17 cellular contexts compared by ENCODE assay signal in genomic region chr3:142947352-142947751, GRCh38. TPM values are rescaled to one million over a fixed set of nuclear protein-coding genes. Genes with fewer than 3 reads are reported as not detected.
DNase-seq lines count a peak whose midpoint lies in the region; ATAC-seq and TF ChIP-seq lines count a peak whose summit lies in the region.
"Had no signal": no experiment of that assay in that cellular context is flagged by ENCODE, and none has a peak within 500 bp of the region (broad histone marks: within the 10 kb centered on the region; RNA-seq: fewer than 3 reads in every experiment).

No MANE protein-coding gene starts in this region.

- H3K4me3 Mint-ChIP-seq in WTC11, result no peak overlapping the region

- H3K27ac Mint-ChIP-seq in WTC11, result no peak overlapping the region

- no peaks in the 10 kb centered on the region for H4K20me1 ChIP-seq in GM23248 (ENCODE audit: insufficient read depth)

- H2AFZ ChIP-seq in GM23248, result peak overlapping the region; percentile 56; the same call in 1 of the 2 replicates
- peak overlapping the region; percentile 17 for H2AFZ ChIP-seq in neuronal stem cell (ENCODE audit: low read length)

- no peaks in the 10 kb centered on the region for H3K9me3 Mint-ChIP-seq in WTC11

- H3K4me1 ChIP-seq in GM23248 (ENCODE audit: insufficient read depth) (no peaks in the 10 kb centered on the region), heart left ventricle (peaks cover 0 to 10% (median 0%) of the 10 kb centered on the region in 12 donors), neuronal stem cell (ENCODE audit: control insufficient read depth in 2 of 2, insufficient read depth in 1 of 2, low read depth in 1 of 2, low read length in 2 of 2) (no peaks in the 10 kb centered on the region), BE2C (no peaks in the 10 kb centered on the region)
- H3K4me1 ChIP-seq: prostate gland had no signal

- H3K79me2 ChIP-seq in GM23248 (ENCODE audit: insufficient read depth), result no peaks in the 10 kb centered on the region

- H3K36me3 Mint-ChIP-seq in WTC11, result no peaks in the 10 kb centered on the region

- H3K4me3 ChIP-seq in GM23248 (0 out of 2 replicates have a peak overlapping the region, but pooled peaks have one; percentile 18), heart left ventricle (peak overlapping the region in 10 of 12 donors; percentile 20 to 47 (median 36)), neuronal stem cell (ENCODE audit: low read length in 2 of 2) (no peak overlapping the region), BE2C (ENCODE audit: low read depth, low read length) (no peak overlapping the region)
- H3K4me3 ChIP-seq: prostate gland had no signal

- no peaks in the 10 kb centered on the region for H3K79me1 ChIP-seq in neuronal stem cell (ENCODE audit: low read depth, low read length)

- H3K4ac ChIP-seq in neuronal stem cell (ENCODE audit: low read length), result no peak overlapping the region

- ATAC-seq in WTC11 (peak; percentile 80), heart left ventricle (peak in 3 of 4 donors; percentile 18 to 59 (median 42)), HG03175 (IDR thresholded peaks at IDR 0.05; ENCODE audit: unreplicated experiment) (no peak)
- ATAC-seq: HCT116 had no signal

- WGBS in GM23248 (ENCODE audit: low coverage in 1 of 2, low lambda C conversion rate in 2 of 2, missing lambda C conversion rate in 2 of 2), 2 experiments, result 11 to 16% methylated on average over 20 to 30 of the region's 35 CpGs
- WGBS in heart left ventricle, 4 donors, result 10 to 48% (median 16%) methylated on average over 28 to 35 of the region's 35 CpGs
- WGBS in neuronal stem cell (ENCODE audit: extremely low coverage in 2 of 2, insufficient read length in 2 of 2, insufficient replicate concordance in 1 of 2), 2 donors, result no CpG with 5 or more reads among the region's 35 CpGs

- H2AK5ac ChIP-seq in neuronal stem cell (ENCODE audit: low read depth, low read length), result no peak overlapping the region

- no peak for TF ChIP-seq CTCF in WTC11 (IDR thresholded peaks at IDR 0.05)
- TF ChIP-seq CTCF in heart left ventricle (IDR thresholded peaks at IDR 0.05), result no peak
- no peak for TF ChIP-seq CTCF in BE2C (IDR thresholded peaks at IDR 0.05; ENCODE audit: low read depth, low read length)
- no peak for TF ChIP-seq CTCF in GM13977 (IDR thresholded peaks at IDR 0.05; ENCODE audit: extremely low read depth, insufficient read depth, missing control alignments)

- no peak overlapping the region for H2BK120ac ChIP-seq in neuronal stem cell (ENCODE audit: low read depth, low read length)

- no peak for TF ChIP-seq POLR2A in heart left ventricle (IDR thresholded peaks at IDR 0.05)

- peak overlapping the region; percentile 73 for H4K8ac ChIP-seq in neuronal stem cell (ENCODE audit: low read depth, low read length)

- peak overlapping the region; percentile 71 for H3K23ac ChIP-seq in neuronal stem cell (ENCODE audit: low read depth, low read length, poor library complexity)

- H2BK12ac ChIP-seq in neuronal stem cell (ENCODE audit: low read length), result no peak overlapping the region

- no peak overlapping the region for H3K9ac ChIP-seq in GM23248
- no peak overlapping the region for H3K9ac ChIP-seq in neuronal stem cell (ENCODE audit: low read depth, low read length, poor library complexity)

- no peaks in the 10 kb centered on the region for H3F3A ChIP-seq in GM23248 (ENCODE audit: insufficient read depth)

- H3K27me3 ChIP-seq in GM23248 (replicated peaks; ENCODE audit: insufficient read depth) (no peaks in the 10 kb centered on the region; the same call in 1 of the 2 replicates), heart left ventricle (peaks cover 0 to 12% (median 3%) of the 10 kb centered on the region in 9 donors), neuronal stem cell (ENCODE audit: control insufficient read depth in 3 of 3, insufficient read depth in 3 of 3, low read depth in 1 of 3, low read length in 3 of 3) (peaks cover 0 to 7% (median 4%) of the 10 kb centered on the region in 3 experiments), BE2C (no peaks in the 10 kb centered on the region)

- H3K36me3 ChIP-seq in GM23248 (ENCODE audit: low read depth) (no peaks in the 10 kb centered on the region), heart left ventricle (no peaks in the 10 kb centered on the region), neuronal stem cell (replicated peaks in 1 of 2; ENCODE audit: control insufficient read depth in 2 of 2, insufficient read depth in 2 of 2, low read length in 2 of 2) (no peaks in the 10 kb centered on the region), BE2C (no peaks in the 10 kb centered on the region)
- H3K36me3 ChIP-seq: prostate gland had no signal

- H3K9me3 ChIP-seq in GM23248 (ENCODE audit: low read depth) (no peaks in the 10 kb centered on the region), heart left ventricle (no peaks in the 10 kb centered on the region), neuronal stem cell (replicated peaks in 1 of 2; ENCODE audit: control insufficient read depth in 2 of 2, insufficient read depth in 1 of 2, low read depth in 1 of 2, low read length in 2 of 2) (no peaks in the 10 kb centered on the region), BE2C (no peaks in the 10 kb centered on the region)
- H3K9me3 ChIP-seq: prostate gland had no signal

- H3K27me3 Mint-ChIP-seq in WTC11 (ENCODE audit: low read depth), result no peaks in the 10 kb centered on the region; the same call in 1 of the 2 replicates

- H3K27ac ChIP-seq in GM23248, result no peak overlapping the region
- no peak overlapping the region for H3K27ac ChIP-seq in heart left ventricle
- no peak overlapping the region for H3K27ac ChIP-seq in neuronal stem cell (replicated peaks; ENCODE audit: low read length)
- H3K27ac ChIP-seq: prostate gland had no signal

- CTCF ChIA-PET in WTC11 (lab: Charles Lee), result interaction anchor here (1.5 kb wide), 1 partner anchor 16 kb away, joined by 7 read pairs; no protein-coding TSS in a partner anchor

- H3K14ac ChIP-seq in neuronal stem cell (ENCODE audit: low read length), result no peak overlapping the region

- DNase-seq in GM23248, result peak; percentile 9
- peak; percentile 32 for DNase-seq in WTC11 (ENCODE audit: low spot score)
- peak in 2 of 5 donors; percentile 33 to 61 for DNase-seq in heart left ventricle
- DNase-seq in neuronal stem cell (ENCODE audit: low spot score), result no peak
- DNase-seq in BE2C, result no peak
- DNase-seq in GM13977 (ENCODE audit: low spot score), result no peak
- no peak for DNase-seq in occipital lobe (lab: John Stamatoyannopoulos, UW)
- DNase-seq: activated T-cell treated with anti-CD3 and anti-CD28 coated beads, Interleukin-2, amount 50 U/mL, for 1 hour; amniotic stem cell; C1 segment of cervical spinal cord; MM.1S; NCI-H1930; NCI-H510A had no signal

- H3K18ac ChIP-seq in neuronal stem cell (ENCODE audit: low read length), result peak overlapping the region; percentile 15

- in situ Hi-C loops in GM23248 (cut with MboI) (no loop called here), GM13977 (cut with MboI; ENCODE audit: low pct_unique_long_range_greater_than_20kb, low sequenced_read_pairs, unreplicated experiment) (no loop called here)

- H4K91ac ChIP-seq in neuronal stem cell (ENCODE audit: low read depth, low read length, poor library complexity), result no peak overlapping the region

- H2BK15ac ChIP-seq in neuronal stem cell (ENCODE audit: low read length), result peak overlapping the region; percentile 65

- POLR2A ChIA-PET in WTC11 (lab: Charles Lee), result interaction anchor here (0.6 kb wide), 2 partner anchors 10 to 13 kb away, joined by 3 to 5 read pairs; no protein-coding TSS in a partner anchor

- intact Hi-C loops in heart left ventricle (cut with DNase I), result no loop called here

- peaks cover 6% of the 10 kb centered on the region for H3K4me1 Mint-ChIP-seq in WTC11

- H3K9me2 ChIP-seq in GM23248 (ENCODE audit: insufficient read depth), result no peaks in the 10 kb centered on the region

- H2BK5ac ChIP-seq in neuronal stem cell (ENCODE audit: low read length), result no peak overlapping the region

- H3K4me2 ChIP-seq in GM23248 (ENCODE audit: unreplicated experiment) (no peak overlapping the region), neuronal stem cell (ENCODE audit: insufficient read depth, low read length, poor library complexity, severe bottlenecking) (peak overlapping the region; percentile 14)

RNA-seq across cellular contexts. Expression of gene PAQR9, which starts 16.1 kb away (rescaled TPM):
- total RNA-seq in GM23248 (2014; rRNA removed; shearing (Covaris generic)), result not detected in 2 replicates
- not detected in 2 replicates for polyA plus RNA-seq in GM23248 (2016; fragmentation: Nextera tagmentation; extraction: Ambion mirVana)
- total RNA-seq in WTC11 (2021), result 2.0 to 2.5 TPM (median 2.4 TPM) in 3 replicates
- 10 to 100 TPM; 11.0 to 20.5 (median 14.7) TPM for total RNA-seq in heart left ventricle
- 1 to 10 TPM; 5.0 to 7.8 TPM for polyA plus RNA-seq in heart left ventricle
- polyA plus RNA-seq in neuronal stem cell (2013, experiment 1 of 2), result 3.6 TPM
- 3.6 TPM for polyA plus RNA-seq in neuronal stem cell (2013, experiment 2 of 2)
- 0.48 TPM for polyA plus RNA-seq in BE2C (2012; ENCODE audit: insufficient read depth, insufficient read length, low read depth)
- total RNA-seq in occipital lobe, result 0.94 TPM
- total RNA-seq: myocyte had no signal

RNA-seq across cellular contexts. Expression of gene U2SURP, which starts 54.0 kb away (rescaled TPM):
- total RNA-seq in GM23248 (2014; rRNA removed; shearing (Covaris generic)), result 40.2 and 48.1 TPM in 2 replicates
- 66.1 and 67.2 TPM in 2 replicates for polyA plus RNA-seq in GM23248 (2016; fragmentation: Nextera tagmentation; extraction: Ambion mirVana)
- total RNA-seq in WTC11 (2021), result 111 to 133 TPM (median 117 TPM) in 3 replicates
- total RNA-seq in heart left ventricle, result 10 to 100 TPM; 25.8 to 42.0 (median 33.5) TPM
- 10 to 100 TPM; 17.4 to 21.1 TPM for polyA plus RNA-seq in heart left ventricle
- 89.9 TPM for polyA plus RNA-seq in neuronal stem cell (2013, experiment 1 of 2)
- 98.6 TPM for polyA plus RNA-seq in neuronal stem cell (2013, experiment 2 of 2)
- 58.6 TPM for polyA plus RNA-seq in BE2C (2012; ENCODE audit: insufficient read depth, insufficient read length, low read depth)
- 160 TPM for total RNA-seq in occipital lobe

RNA-seq across cellular contexts. Expression of gene PCOLCE2, which starts 58.5 kb away (rescaled TPM):
- 46.4 and 69.2 TPM in 2 replicates for total RNA-seq in GM23248 (2014; rRNA removed; shearing (Covaris generic))
- polyA plus RNA-seq in GM23248 (2016; fragmentation: Nextera tagmentation; extraction: Ambion mirVana) (45.4 and 48.5 TPM in 2 replicates), heart left ventricle (10 to 100 TPM; 47.5 to 60.1 TPM)
- total RNA-seq in WTC11 (2021) (13.5 to 13.7 TPM (median 13.7 TPM) in 3 replicates), heart left ventricle (100 to 1,000 TPM in 2 of 9 donors, 10 to 100 TPM in 7; 49.2 to 152 (median 70.7) TPM), occipital lobe (4.5 TPM)
- 7.8 TPM for polyA plus RNA-seq in neuronal stem cell (2013, experiment 1 of 2)
- 8.6 TPM for polyA plus RNA-seq in neuronal stem cell (2013, experiment 2 of 2)
- 10.0 TPM for polyA plus RNA-seq in BE2C (2012; ENCODE audit: insufficient read depth, insufficient read length, low read depth)

Comparison
In these comparisons a context has a peak if more than half of its experiments do, and no peak if none do; other contexts are left out.
1. DNase-seq: peak in GM23248 (single experiment) and WTC11 (single experiment); none in neuronal stem cell (single experiment), BE2C (single experiment), GM13977 (single experiment) and occipital lobe (single experiment).
2. H3K4me3 ChIP-seq: peak in GM23248 (single experiment) and heart left ventricle (10 of 12); none in neuronal stem cell (0 of 2) and BE2C (single experiment).